Comparison of ENCODE assay signal across 1 cellular context in genomic region chr4:36322921-36323354, GRCh38.
TF ChIP-seq lines count a peak whose summit lies in the region.

No MANE protein-coding gene starts in this region.

TF ChIP-seq in GM23338, 12 proteins besides CTCF, POLR2A, EP300 and RAD21 (continued from another document):
- TF ChIP-seq, protein P1, sequence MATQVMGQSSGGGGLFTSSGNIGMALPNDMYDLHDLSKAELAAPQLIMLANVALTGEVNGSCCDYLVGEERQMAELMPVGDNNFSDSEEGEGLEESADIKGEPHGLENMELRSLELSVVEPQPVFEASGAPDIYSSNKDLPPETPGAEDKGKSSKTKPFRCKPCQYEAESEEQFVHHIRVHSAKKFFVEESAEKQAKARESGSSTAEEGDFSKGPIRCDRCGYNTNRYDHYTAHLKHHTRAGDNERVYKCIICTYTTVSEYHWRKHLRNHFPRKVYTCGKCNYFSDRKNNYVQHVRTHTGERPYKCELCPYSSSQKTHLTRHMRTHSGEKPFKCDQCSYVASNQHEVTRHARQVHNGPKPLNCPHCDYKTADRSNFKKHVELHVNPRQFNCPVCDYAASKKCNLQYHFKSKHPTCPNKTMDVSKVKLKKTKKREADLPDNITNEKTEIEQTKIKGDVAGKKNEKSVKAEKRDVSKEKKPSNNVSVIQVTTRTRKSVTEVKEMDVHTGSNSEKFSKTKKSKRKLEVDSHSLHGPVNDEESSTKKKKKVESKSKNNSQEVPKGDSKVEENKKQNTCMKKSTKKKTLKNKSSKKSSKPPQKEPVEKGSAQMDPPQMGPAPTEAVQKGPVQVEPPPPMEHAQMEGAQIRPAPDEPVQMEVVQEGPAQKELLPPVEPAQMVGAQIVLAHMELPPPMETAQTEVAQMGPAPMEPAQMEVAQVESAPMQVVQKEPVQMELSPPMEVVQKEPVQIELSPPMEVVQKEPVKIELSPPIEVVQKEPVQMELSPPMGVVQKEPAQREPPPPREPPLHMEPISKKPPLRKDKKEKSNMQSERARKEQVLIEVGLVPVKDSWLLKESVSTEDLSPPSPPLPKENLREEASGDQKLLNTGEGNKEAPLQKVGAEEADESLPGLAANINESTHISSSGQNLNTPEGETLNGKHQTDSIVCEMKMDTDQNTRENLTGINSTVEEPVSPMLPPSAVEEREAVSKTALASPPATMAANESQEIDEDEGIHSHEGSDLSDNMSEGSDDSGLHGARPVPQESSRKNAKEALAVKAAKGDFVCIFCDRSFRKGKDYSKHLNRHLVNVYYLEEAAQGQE (IDR thresholded peaks at IDR 0.05; ENCODE audit: unreplicated experiment), result no peak
- TF ChIP-seq POLR2AphosphoS5 (IDR thresholded peaks at IDR 0.05; ENCODE audit: low read depth), result no peak
